17 cellular contexts compared by ENCODE assay signal in the genomic region with DNA sequence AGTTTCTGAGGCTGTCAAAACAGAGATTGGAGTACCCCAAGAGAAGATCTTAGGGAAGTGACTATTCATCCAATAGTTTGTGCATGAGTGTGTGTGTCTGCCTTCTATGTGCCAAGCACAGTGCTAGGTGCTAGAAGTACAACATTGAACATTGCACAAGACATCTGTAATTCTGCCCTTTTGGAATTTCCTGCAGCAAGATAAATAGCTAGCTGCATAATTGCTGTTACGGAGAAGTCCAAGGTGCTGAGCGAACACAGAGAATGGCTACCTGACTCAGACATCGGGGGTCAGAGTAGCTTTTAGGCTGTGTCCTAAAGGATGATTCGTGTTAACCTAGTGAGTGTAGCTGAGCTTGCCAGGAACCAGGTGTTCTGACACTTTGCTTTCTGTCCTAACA. TPM values are rescaled to one million over a fixed set of nuclear protein-coding genes. Genes with fewer than 3 reads are reported as not detected.
"Had no signal": no experiment of that assay in that cellular context is flagged by ENCODE, and none has a peak within 500 bp of the region (broad histone marks: within the 10 kb centered on the region; RNA-seq: fewer than 3 reads in every experiment).

No MANE protein-coding gene starts in this region.

- H3K4me3 Mint-ChIP-seq: activated CD4-positive, alpha-beta T cell treated with anti-CD3 and anti-CD28 coated beads, Interleukin-2, amount 10 ng/mL, durations not matched to agents 7 days and 5 days; activated naive CD4-positive, alpha-beta T cell treated with anti-CD3 and anti-CD28 coated beads for 36 hours; naive thymus-derived CD8-positive, alpha-beta T cell; stimulated activated naive B cell treated with anti-CD40 and anti-IgM and Interleukin-4, amounts not matched to agents 10 μg/mL and 1 μg/mL and 100 μg/mL, for 72 hours; T-helper 1 cell treated with Interleukin-12 subunit alpha and Interleukin-12 subunit beta and Interleukin-4 antibody, amounts not matched to agents 30 μg/mL and 1 μg/mL, for 36 hours; WTC11 had no signal

- DNase-seq: activated CD4-positive, alpha-beta T cell treated with anti-CD3 and anti-CD28 coated beads, Interleukin-2, amount 10 ng/mL, durations not matched to agents 7 days and 5 days; activated CD8-positive, alpha-beta memory T cell treated with anti-CD3 and anti-CD28 coated beads for 24 hours; activated naive CD4-positive, alpha-beta T cell treated with anti-CD3 and anti-CD28 coated beads for 36 hours; body of pancreas; heart left ventricle; kidney; lower lobe of right lung; mucosa of descending colon; naive thymus-derived CD8-positive, alpha-beta T cell; spleen; stimulated activated CD4-positive, alpha-beta T cell treated with anti-CD3 and anti-CD28 coated beads, Interleukin-1b, Interleukin-23, amount 100 ng/mL, for 48 hours; stimulated activated naive B cell treated with anti-CD40 and anti-IgM and Interleukin-4, amounts not matched to agents 10 μg/mL and 1 μg/mL and 100 μg/mL, for 72 hours had no signal

- H3K9me3 ChIP-seq: body of pancreas, heart left ventricle, lower lobe of right lung, mucosa of descending colon, neutrophil, prostate gland, spleen, tibial nerve had no signal

- H3K27ac ChIP-seq: body of pancreas, heart left ventricle, lower lobe of right lung, neutrophil, prostate gland, spleen, tibial nerve had no signal

- H3K27me3 ChIP-seq: body of pancreas, heart left ventricle, neutrophil, spleen, tibial nerve had no signal

- H3K36me3 Mint-ChIP-seq: naive thymus-derived CD8-positive, alpha-beta T cell; stimulated activated naive B cell treated with anti-CD40 and anti-IgM and Interleukin-4, amounts not matched to agents 10 μg/mL and 1 μg/mL and 100 μg/mL, for 72 hours; WTC11 had no signal

- H3K27ac Mint-ChIP-seq: activated CD4-positive, alpha-beta T cell treated with anti-CD3 and anti-CD28 coated beads, Interleukin-2, amount 10 ng/mL, durations not matched to agents 7 days and 5 days; activated naive CD4-positive, alpha-beta T cell treated with anti-CD3 and anti-CD28 coated beads for 36 hours; naive thymus-derived CD8-positive, alpha-beta T cell; stimulated activated naive B cell treated with anti-CD40 and anti-IgM and Interleukin-4, amounts not matched to agents 10 μg/mL and 1 μg/mL and 100 μg/mL, for 72 hours; T-helper 1 cell treated with Interleukin-12 subunit alpha and Interleukin-12 subunit beta and Interleukin-4 antibody, amounts not matched to agents 30 μg/mL and 1 μg/mL, for 36 hours; WTC11 had no signal

- H3K36me3 ChIP-seq: heart left ventricle, lower lobe of right lung, neutrophil, prostate gland, spleen, tibial nerve had no signal

- H3K27me3 Mint-ChIP-seq: activated CD4-positive, alpha-beta T cell treated with anti-CD3 and anti-CD28 coated beads, Interleukin-2, amount 10 ng/mL, durations not matched to agents 7 days and 5 days; stimulated activated naive B cell treated with anti-CD40 and anti-IgM and Interleukin-4, amounts not matched to agents 10 μg/mL and 1 μg/mL and 100 μg/mL, for 72 hours had no signal

- H3K4me1 ChIP-seq: body of pancreas, lower lobe of right lung, prostate gland, spleen, tibial nerve had no signal

- H3K4me1 Mint-ChIP-seq: activated CD4-positive, alpha-beta T cell treated with anti-CD3 and anti-CD28 coated beads, Interleukin-2, amount 10 ng/mL, durations not matched to agents 7 days and 5 days; naive thymus-derived CD8-positive, alpha-beta T cell; stimulated activated naive B cell treated with anti-CD40 and anti-IgM and Interleukin-4, amounts not matched to agents 10 μg/mL and 1 μg/mL and 100 μg/mL, for 72 hours had no signal

- H3K4me3 ChIP-seq: body of pancreas, heart left ventricle, lower lobe of right lung, mucosa of descending colon, prostate gland, spleen, tibial nerve had no signal

- H3K9me3 Mint-ChIP-seq: activated CD4-positive, alpha-beta T cell treated with anti-CD3 and anti-CD28 coated beads, Interleukin-2, amount 10 ng/mL, durations not matched to agents 7 days and 5 days; activated naive CD4-positive, alpha-beta T cell treated with anti-CD3 and anti-CD28 coated beads for 36 hours; T-helper 1 cell treated with Interleukin-12 subunit alpha and Interleukin-12 subunit beta and Interleukin-4 antibody, amounts not matched to agents 30 μg/mL and 1 μg/mL, for 36 hours; WTC11 had no signal

RNA-seq across cellular contexts. Expression of a gene that starts 44.8 kb away (rescaled TPM):
- total RNA-seq: activated CD4-positive, alpha-beta T cell treated with anti-CD3 and anti-CD28 coated beads, Interleukin-2, amount 10 ng/mL, durations not matched to agents 7 days and 5 days; activated naive CD4-positive, alpha-beta T cell treated with anti-CD3 and anti-CD28 coated beads for 36 hours; naive thymus-derived CD8-positive, alpha-beta T cell had no signal
